ENCODE assay signal across 8 cellular contexts in the genomic region with DNA sequence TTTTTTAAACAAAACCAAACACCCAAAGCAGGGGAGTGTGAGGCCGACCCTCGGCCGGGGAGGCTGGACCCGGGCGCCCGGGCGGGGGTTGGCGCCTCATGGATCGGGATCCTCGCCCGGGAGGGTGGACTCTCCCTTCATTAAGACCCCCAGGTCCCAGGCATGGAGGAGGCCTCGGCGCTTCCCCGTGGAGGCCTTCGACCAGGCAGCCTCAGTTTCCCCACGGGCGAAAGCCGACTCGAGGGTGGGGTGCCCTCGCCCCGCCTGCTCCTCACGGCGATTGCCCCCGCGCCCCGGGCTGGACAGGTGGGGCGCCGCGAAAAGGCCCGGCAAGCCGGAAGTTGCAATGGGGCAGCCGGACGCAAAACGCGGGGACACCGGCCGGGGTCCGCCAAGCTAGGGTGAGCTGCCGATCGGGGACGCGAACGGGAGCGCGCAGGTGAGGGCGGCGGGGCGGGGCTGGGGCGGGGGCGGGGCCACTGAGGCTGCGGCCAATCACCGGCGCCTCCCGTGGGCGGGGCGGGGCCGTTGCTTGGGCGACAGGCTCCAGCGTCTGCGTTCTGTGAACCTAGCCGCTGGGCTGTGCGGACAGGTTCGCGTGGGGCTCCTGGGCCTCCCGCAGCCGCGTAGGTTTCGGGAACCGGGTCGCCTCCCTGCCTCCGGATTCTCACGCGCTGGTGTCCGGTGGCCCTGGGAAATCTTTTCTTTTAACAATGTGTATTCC. TPM values are rescaled to one million over a fixed set of nuclear protein-coding genes. Genes with fewer than 3 reads are reported as not detected.
A peak's percentile ranks its signal among the peaks of the same experiment; 100 is the strongest.
DNase-seq lines count a peak whose midpoint lies in the region; ATAC-seq and TF ChIP-seq lines count a peak whose summit lies in the region.

No MANE protein-coding gene starts in this region.

- no peak overlapping the region for H2AFZ ChIP-seq in HCT116 (ENCODE audit: low read depth, low read length, poor library complexity, severe bottlenecking)

- peak; percentile 92 for ATAC-seq in HCT116
- ATAC-seq in gastroesophageal sphincter: peak; percentile 96

- H3K27me3 Mint-ChIP-seq in activated naive CD4-positive, alpha-beta T cell treated with anti-CD3 and anti-CD28 coated beads for 36 hours (ENCODE audit: low read depth): no peaks in the 10 kb centered on the region

- RAD21 ChIA-PET in HCT116 (lab: Charles Lee; ENCODE audit: low non-redundant PET in 1 of 2, low total read pairs in 2 of 2, uncharacterized antibody in 2 of 2, unreplicated experiment in 2 of 2): interaction anchor here in 1 of 2 experiments (0.6 kb wide), 1 partner anchor 32 kb away, joined by 7 read pairs; no protein-coding TSS in a partner anchor

- H3K4me2 ChIP-seq in HCT116 (ENCODE audit: low read length): peak overlapping the region; percentile 90

- no peaks in the 10 kb centered on the region for H3K36me3 ChIP-seq in HCT116 (ENCODE audit: control insufficient read depth in 1 of 2, insufficient read depth in 2 of 2, low read length in 2 of 2)
- no peaks in the 10 kb centered on the region for H3K36me3 ChIP-seq in SJSA1
- no peaks in the 10 kb centered on the region for H3K36me3 ChIP-seq in gastroesophageal sphincter

- peaks cover 24% of the 10 kb centered on the region for H3K4me1 Mint-ChIP-seq in activated naive CD4-positive, alpha-beta T cell treated with anti-CD3 and anti-CD28 coated beads for 36 hours (ENCODE audit: low read depth)

- TF ChIP-seq EP300 in gastroesophageal sphincter (IDR thresholded peaks at IDR 0.05): no peak

- H3K9me3 ChIP-seq in HCT116 (ENCODE audit: control insufficient read depth in 1 of 2, insufficient read depth in 1 of 2, low read depth in 1 of 2, low read length in 2 of 2): no peaks in the 10 kb centered on the region
- no peaks in the 10 kb centered on the region for H3K9me3 ChIP-seq in SJSA1 (replicated peaks)
- H3K9me3 ChIP-seq in gastroesophageal sphincter: no peaks in the 10 kb centered on the region

- CTCF ChIA-PET in HCT116 (lab: Charles Lee): interaction anchor here (0.6 to 1.9 kb wide), 5 partner anchors 9 to 47 kb away, joined by 3 to 5 read pairs (median 3); no protein-coding TSS in a partner anchor
- CTCF ChIA-PET in activated naive CD4-positive, alpha-beta T cell treated with anti-CD3 and anti-CD28 coated beads for 36 hours (lab: Charles Lee): interaction anchor here (0.5 to 4.0 kb wide), 7 partner anchors 10 to 233 kb away, joined by 3 to 24 read pairs (median 4); no protein-coding TSS in a partner anchor

- no peak for TF ChIP-seq RAD21 in HCT116 (IDR thresholded peaks at IDR 0.05; ENCODE audit: low read depth)

- H3K9me3 Mint-ChIP-seq in activated naive CD4-positive, alpha-beta T cell treated with anti-CD3 and anti-CD28 coated beads for 36 hours: no peaks in the 10 kb centered on the region

- H3K79me2 ChIP-seq in HCT116 (ENCODE audit: insufficient read depth, low read length): no peaks in the 10 kb centered on the region

- intact Hi-C loops in HCT116 (cut with micrococcal nuclease): no loop called here
- intact Hi-C loops in activated naive CD4-positive, alpha-beta T cell treated with anti-CD3 and anti-CD28 coated beads for 36 hours (cut with micrococcal nuclease): no loop called here

- peak; percentile 52 for TF ChIP-seq POLR2A in HCT116 (IDR thresholded peaks at IDR 0.05; ENCODE audit: borderline replicate concordance, extremely low read depth, insufficient read depth, insufficient read length)
- peak; percentile 19 for TF ChIP-seq POLR2A in gastroesophageal sphincter (IDR thresholded peaks at IDR 0.05)

- H3K27ac ChIP-seq in HCT116 (ENCODE audit: low read depth, low read length) (peak overlapping the region; percentile 86), SJSA1 (no peak overlapping the region), gastroesophageal sphincter (peak overlapping the region; percentile 21 to 85 (median 81)), substantia nigra (ENCODE audit: low read depth, low read length, poor library complexity, severe bottlenecking) (peak overlapping the region; percentile 71)

- peak overlapping the region; percentile 81 for H3K4me3 Mint-ChIP-seq in activated naive CD4-positive, alpha-beta T cell treated with anti-CD3 and anti-CD28 coated beads for 36 hours

- WGBS in gastroesophageal sphincter (ENCODE audit: low coverage in 1 of 2), 2 donors: 0% methylated on average over 14 of the region's 74 CpGs; no CpG with 5 or more reads in 1 of the 2 donors

- peaks cover 6 to 24% of the 10 kb centered on the region in 2 experiments; a peak in 3 of 4 replicates for H3K4me1 ChIP-seq in HCT116 (ENCODE audit: control insufficient read depth in 1 of 2, insufficient read depth in 2 of 2, low read length in 2 of 2)
- H3K4me1 ChIP-seq in SJSA1 (replicated peaks): peaks cover 7% of the 10 kb centered on the region
- H3K4me1 ChIP-seq in gastroesophageal sphincter: peaks cover 0 to 19% (median 5%) of the 10 kb centered on the region in 3 donors

- POLR2A ChIA-PET in HCT116 (lab: Charles Lee): interaction anchor here (0.6 to 0.7 kb wide), 4 partner anchors 9 to 376 kb away, joined by 3 to 7 read pairs (median 4); no protein-coding TSS in a partner anchor

- H3K36me3 Mint-ChIP-seq in activated naive CD4-positive, alpha-beta T cell treated with anti-CD3 and anti-CD28 coated beads for 36 hours (ENCODE audit: low read depth): no peaks in the 10 kb centered on the region

- no peaks in the 10 kb centered on the region for H4K20me1 ChIP-seq in HCT116 (ENCODE audit: insufficient read depth)

- no TSS peak for BruUV-seq in HCT116 (replicated peaks; lab: Mats Ljungman, UMichigan)

- TF ChIP-seq CTCF in HCT116 (IDR thresholded peaks at IDR 0.05 in 2 of 3, conservative IDR thresholded peaks at IDR 0.05 in 1 of 3; ENCODE audit: borderline replicate concordance in 1 of 3, insufficient read depth in 1 of 3, low read depth in 2 of 3, low read length in 2 of 3) (no peak), gastroesophageal sphincter (IDR thresholded peaks at IDR 0.05) (peak in 1 of 4 experiments; percentile 31)

- H3K4me3 ChIP-seq in HCT116 (replicated peaks in 1 of 2; ENCODE audit: low read depth in 1 of 2, low read length in 2 of 2) (peak overlapping the region; percentile 62 to 74), SJSA1 (peak overlapping the region; percentile 49), gastroesophageal sphincter (peak overlapping the region; percentile 43 to 65)

- H3K9ac ChIP-seq in HCT116 (ENCODE audit: low read length): peak overlapping the region; percentile 84

- H3K27me3 ChIP-seq in HCT116 (ENCODE audit: insufficient read depth, low read length) (no peaks in the 10 kb centered on the region), SJSA1 (replicated peaks) (no peaks in the 10 kb centered on the region), gastroesophageal sphincter (peaks cover 12% of the 10 kb centered on the region)

- peak; percentile 84 for DNase-seq in GDM1 (lab: John Stamatoyannopoulos, UW)
- peak; percentile 84 for DNase-seq in HCT116 (ENCODE audit: low read depth, low spot score)
- peak; percentile 83 for DNase-seq in MV-4-11 (lab: John Stamatoyannopoulos, UW)
- peak; percentile 60 to 93 for DNase-seq in SJSA1 (ENCODE audit: low read depth in 1 of 2, low spot score in 2 of 2)
- DNase-seq in activated naive CD4-positive, alpha-beta T cell treated with anti-CD3 and anti-CD28 coated beads for 36 hours: peak; percentile 93
- DNase-seq in nucleus accumbens (lab: John Stamatoyannopoulos, UW): peak in 55 of 56 donors; percentile 43 to 94 (median 82)
- DNase-seq in substantia nigra (lab: John Stamatoyannopoulos, UW): peak in 48 of 49 donors; percentile 35 to 95 (median 80)

- no peaks in the 10 kb centered on the region for H3K9me2 ChIP-seq in HCT116 (ENCODE audit: insufficient read depth)

- peak overlapping the region; percentile 90 for H3K27ac Mint-ChIP-seq in activated naive CD4-positive, alpha-beta T cell treated with anti-CD3 and anti-CD28 coated beads for 36 hours

TF ChIP-seq in HCT116, 20 proteins besides CTCF, POLR2A, EP300 and RAD21 (continues in another document):
- no peak for TF ChIP-seq FOSL1 (IDR thresholded peaks at IDR 0.05; ENCODE audit: low read depth)
- TF ChIP-seq, protein P1, sequence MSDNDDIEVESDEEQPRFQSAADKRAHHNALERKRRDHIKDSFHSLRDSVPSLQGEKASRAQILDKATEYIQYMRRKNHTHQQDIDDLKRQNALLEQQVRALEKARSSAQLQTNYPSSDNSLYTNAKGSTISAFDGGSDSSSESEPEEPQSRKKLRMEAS (IDR thresholded peaks at IDR 0.05): peak; percentile 71
- TF ChIP-seq ATF3 (IDR thresholded peaks at IDR 0.05): no peak
- peak; percentile 46; the same call in 1 of the 2 replicates for TF ChIP-seq SIN3A (IDR thresholded peaks at IDR 0.05; ENCODE audit: low read depth)
- peak; percentile 49; the same call in 1 of the 2 replicates for TF ChIP-seq EGR1 (IDR thresholded peaks at IDR 0.05; ENCODE audit: low read depth)
- no peak for TF ChIP-seq EZH2 (IDR thresholded peaks at IDR 0.05)

RNA-seq across cellular contexts. Expression of gene ZNF205, which starts 6.0 kb away (rescaled TPM):
- total RNA-seq in HCT116 (2021; ENCODE audit: unreplicated experiment): 17.0 TPM
- 14.3 and 14.9 TPM in 2 replicates for polyA plus RNA-seq in HCT116 (2012)
- 13.8 and 15.3 TPM in 2 replicates for total RNA-seq in SJSA1 (2014; rRNA removed; shearing (Covaris generic))
- under 1 TPM in 1 of 2 experiments, not detected in 1; 0.25 TPM for total RNA-seq in activated naive CD4-positive, alpha-beta T cell treated with anti-CD3 and anti-CD28 coated beads for 36 hours
- 10 to 100 TPM; 11.6 to 25.8 (median 20.4) TPM for total RNA-seq in gastroesophageal sphincter

RNA-seq across cellular contexts. Expression of gene ZSCAN10, which starts 7.3 kb away (rescaled TPM):
- total RNA-seq in HCT116 (2021; ENCODE audit: unreplicated experiment): 0.76 TPM
- 0.08 and 0.10 TPM in 2 replicates for polyA plus RNA-seq in HCT116 (2012)
- not detected in 2 replicates for total RNA-seq in SJSA1 (2014; rRNA removed; shearing (Covaris generic))
- under 1 TPM in 1 of 2 experiments, not detected in 1; 0.26 TPM for total RNA-seq in activated naive CD4-positive, alpha-beta T cell treated with anti-CD3 and anti-CD28 coated beads for 36 hours
- total RNA-seq in gastroesophageal sphincter: 1 to 10 TPM in 1 of 4 donors, not detected in 3; 1.7 TPM

RNA-seq across cellular contexts. Expression of gene ZNF213, which starts 28.5 kb away (rescaled TPM):
- 11.0 TPM for total RNA-seq in HCT116 (2021; ENCODE audit: unreplicated experiment)
- 9.4 and 10.3 TPM in 2 replicates for polyA plus RNA-seq in HCT116 (2012)
- 2.6 and 3.8 TPM in 2 replicates for total RNA-seq in SJSA1 (2014; rRNA removed; shearing (Covaris generic))
- total RNA-seq in activated naive CD4-positive, alpha-beta T cell treated with anti-CD3 and anti-CD28 coated beads for 36 hours: 1 to 10 TPM; 6.1 to 6.5 TPM
- 10 to 100 TPM in 2 of 4 donors, 1 to 10 TPM in 2; 3.6 to 22.3 (median 12.2) TPM for total RNA-seq in gastroesophageal sphincter

RNA-seq across cellular contexts. Expression of gene IL32, which starts 40.9 kb away (rescaled TPM):
- total RNA-seq in HCT116 (2021; ENCODE audit: unreplicated experiment) (13.7 TPM), gastroesophageal sphincter (10 to 100 TPM in 3 of 4 donors, 1 to 10 TPM in 1; 2.6 to 39.0 (median 21.6) TPM)
- polyA plus RNA-seq in HCT116 (2012): 8.7 and 9.9 TPM in 2 replicates
- 99.8 and 160 TPM in 2 replicates for total RNA-seq in SJSA1 (2014; rRNA removed; shearing (Covaris generic))
- 100 to 1,000 TPM; 964 to 991 TPM for total RNA-seq in activated naive CD4-positive, alpha-beta T cell treated with anti-CD3 and anti-CD28 coated beads for 36 hours

Comparison
In these comparisons a context has a peak if more than half of its experiments do, and no peak if none do; other contexts are left out.
1. RNA of gene ZNF205, which starts 6.0 kb away (total RNA-seq): 11.6 to 25.8 TPM in gastroesophageal sphincter, 17.0 TPM in HCT116 (single experiment) and 13.8 to 15.3 TPM in SJSA1; 0.25 TPM in activated naive CD4-positive, alpha-beta T cell treated with anti-CD3 and anti-CD28 coated beads for 36 hours; every median in the first group is over 10 times any median in the second.
2. Peak in every context shown above with its lines, with median percentiles within 50 percentile points of each other: DNase-seq and H3K4me3 ChIP-seq.